Comparison of ENCODE assay signal across 8 cellular contexts in genomic region chr2:71276311-71277158, GRCh38. TPM values are rescaled to one million over a fixed set of nuclear protein-coding genes. Genes with fewer than 3 reads are reported as not detected.
DNase-seq lines count a peak whose midpoint lies in the region; ATAC-seq lines count a peak whose summit lies in the region.

No MANE protein-coding gene starts in this region.

- peaks cover 75% of the 10 kb centered on the region for H3K27me3 Mint-ChIP-seq in activated CD4-positive, alpha-beta T cell treated with anti-CD3 and anti-CD28 coated beads, Interleukin-2, amount 10 ng/mL, durations not matched to agents 24 days and 14 days

- H3K4me3 Mint-ChIP-seq in activated CD4-positive, alpha-beta T cell treated with anti-CD3 and anti-CD28 coated beads, Interleukin-2, amount 10 ng/mL, durations not matched to agents 24 days and 14 days: peak overlapping the region; percentile 76

- intact Hi-C loops in activated CD4-positive, alpha-beta T cell treated with anti-CD3 and anti-CD28 coated beads, Interleukin-2, amount 10 ng/mL, durations not matched to agents 24 days and 14 days (cut with micrococcal nuclease): loop anchor here (1.0 to 10.0 kb wide), 2 partner anchors 49 to 122 kb away; partner anchors contain the start of gene PAIP2B

- no peak overlapping the region for H3K27ac Mint-ChIP-seq in activated CD4-positive, alpha-beta T cell treated with anti-CD3 and anti-CD28 coated beads, Interleukin-2, amount 10 ng/mL, durations not matched to agents 24 days and 14 days

- DNase-seq in A172 (ENCODE audit: low spot score): peak; percentile 78
- DNase-seq in NCI-H2227 treated with DMSO at 0.1 percent for 48 hours (lab: John Stamatoyannopoulos, UW): peak; percentile 93
- DNase-seq in activated CD4-positive, alpha-beta T cell treated with anti-CD3 and anti-CD28 coated beads, Interleukin-2, amount 10 ng/mL, durations not matched to agents 24 days and 14 days: peak; percentile 96
- DNase-seq in left kidney (ENCODE audit: low read depth, low spot score): peak; percentile 94
- peak; percentile 47 to 79 for DNase-seq in stimulated activated CD4-positive, alpha-beta T cell treated with anti-CD3 and anti-CD28 coated beads, Interleukin-1b, Interleukin-23, amount 100 ng/mL, for 1 hour (ENCODE audit: low read depth in 2 of 2)

- ATAC-seq in GM18861 (IDR thresholded peaks at IDR 0.05; ENCODE audit: unreplicated experiment) (peak; percentile 97), HG03066 (IDR thresholded peaks at IDR 0.05; ENCODE audit: low read depth, unreplicated experiment) (peak; percentile 93)

- H3K36me3 Mint-ChIP-seq in activated CD4-positive, alpha-beta T cell treated with anti-CD3 and anti-CD28 coated beads, Interleukin-2, amount 10 ng/mL, durations not matched to agents 24 days and 14 days (ENCODE audit: low read depth): no peaks in the 10 kb centered on the region

- peaks cover 4% of the 10 kb centered on the region for H3K9me3 Mint-ChIP-seq in activated CD4-positive, alpha-beta T cell treated with anti-CD3 and anti-CD28 coated beads, Interleukin-2, amount 10 ng/mL, durations not matched to agents 24 days and 14 days

- peaks cover 14% of the 10 kb centered on the region for H3K4me1 Mint-ChIP-seq in activated CD4-positive, alpha-beta T cell treated with anti-CD3 and anti-CD28 coated beads, Interleukin-2, amount 10 ng/mL, durations not matched to agents 24 days and 14 days

- H3K27ac ChIP-seq in cingulate gyrus (ENCODE audit: low read depth, low read length): peak overlapping the region; percentile 65

RNA-seq across cellular contexts. Expression of gene PAIP2B, which starts 49.6 kb away (rescaled TPM):
- total RNA-seq in A172 (2014; rRNA removed; shearing (Covaris generic)): 0.28 and 1.1 TPM in 2 replicates
- 0.63 and 0.64 TPM in 2 replicates for total RNA-seq in activated CD4-positive, alpha-beta T cell treated with anti-CD3 and anti-CD28 coated beads, Interleukin-2, amount 10 ng/mL, durations not matched to agents 24 days and 14 days

RNA-seq across cellular contexts. Expression of gene ZNF638, which starts 55.0 kb away (rescaled TPM):
- 72.5 and 118 TPM in 2 replicates for total RNA-seq in A172 (2014; rRNA removed; shearing (Covaris generic))
- total RNA-seq in activated CD4-positive, alpha-beta T cell treated with anti-CD3 and anti-CD28 coated beads, Interleukin-2, amount 10 ng/mL, durations not matched to agents 24 days and 14 days: 90.2 and 91.5 TPM in 2 replicates

Comparison
In these comparisons a context has a peak if more than half of its experiments do, and no peak if none do; other contexts are left out.
1. Peak in every context shown above with its lines: DNase-seq, ATAC-seq and H3K27ac ChIP-seq.